ENCODE assay signal across 24 cellular contexts in genomic region chr1:222107975-222108374, GRCh38.
"Had no signal": no experiment of that assay in that cellular context is flagged by ENCODE, and none has a peak within 500 bp of the region (broad histone marks: within the 10 kb centered on the region; RNA-seq: fewer than 3 reads in every experiment).

No MANE protein-coding gene starts in this region.

- H3K4me3 ChIP-seq: left lung, lower lobe of right lung, pancreas, prostate gland, sigmoid colon, spleen, transverse colon, upper lobe of left lung had no signal

- H3K4me3 Mint-ChIP-seq: immature natural killer cell; naive thymus-derived CD8-positive, alpha-beta T cell; stimulated activated naive B cell treated with anti-CD40 and anti-IgM and Interleukin-4, amounts not matched to agents 10 μg/mL and 1 μg/mL and 100 μg/mL, for 72 hours; stimulated activated naive CD8-positive, alpha-beta T cell treated with anti-CD3 and anti-CD28 coated beads, Interleukin-15, Interleukin-2, amounts not matched to agents 100 ng/mL and 50 ng/mL, for 24 hours had no signal

- H3K9me3 Mint-ChIP-seq: immature natural killer cell; stimulated activated naive B cell treated with anti-CD40 and anti-IgM and Interleukin-4, amounts not matched to agents 10 μg/mL and 1 μg/mL and 100 μg/mL, for 72 hours; stimulated activated naive CD8-positive, alpha-beta T cell treated with anti-CD3 and anti-CD28 coated beads, Interleukin-15, Interleukin-2, amounts not matched to agents 100 ng/mL and 50 ng/mL, for 24 hours had no signal

- H3K27ac ChIP-seq: left lung, lower lobe of right lung, pancreas, prostate gland, sigmoid colon, spleen, transverse colon, upper lobe of left lung had no signal

- H3K27ac Mint-ChIP-seq: immature natural killer cell; stimulated activated naive B cell treated with anti-CD40 and anti-IgM and Interleukin-4, amounts not matched to agents 10 μg/mL and 1 μg/mL and 100 μg/mL, for 72 hours; stimulated activated naive CD8-positive, alpha-beta T cell treated with anti-CD3 and anti-CD28 coated beads, Interleukin-15, Interleukin-2, amounts not matched to agents 100 ng/mL and 50 ng/mL, for 24 hours had no signal

- DNase-seq: hypothalamus; immature natural killer cell; kidney; left colon; left lung; lower lobe of right lung; mammary epithelial cell; mesenchymal stem cell; naive thymus-derived CD8-positive, alpha-beta T cell; nucleus accumbens; pancreas; posterior cingulate gyrus; retina; right cardiac atrium; sigmoid colon; small intestine; spleen; stimulated activated CD4-positive, alpha-beta T cell treated with anti-CD3 and anti-CD28 coated beads, Interleukin-4, amount 100 ng/mL, for 24 hours; stimulated activated naive B cell treated with anti-CD40 and anti-IgM and Interleukin-4, amounts not matched to agents 10 μg/mL and 1 μg/mL and 100 μg/mL, for 72 hours; substantia nigra; transverse colon; upper lobe of left lung had no signal

- H3K4me1 ChIP-seq: left lung, lower lobe of right lung, pancreas, prostate gland, sigmoid colon, upper lobe of left lung had no signal

- H3K4me1 Mint-ChIP-seq: immature natural killer cell; naive thymus-derived CD8-positive, alpha-beta T cell had no signal

- H3K9me3 ChIP-seq: left lung, lower lobe of right lung, pancreas, prostate gland, sigmoid colon, spleen, transverse colon, upper lobe of left lung had no signal

- H3K36me3 ChIP-seq: left lung, lower lobe of right lung, pancreas, prostate gland, sigmoid colon, spleen, transverse colon, upper lobe of left lung had no signal

- H3K27me3 ChIP-seq: left lung, pancreas, sigmoid colon, transverse colon, upper lobe of left lung had no signal

- H3K36me3 Mint-ChIP-seq: immature natural killer cell; stimulated activated naive B cell treated with anti-CD40 and anti-IgM and Interleukin-4, amounts not matched to agents 10 μg/mL and 1 μg/mL and 100 μg/mL, for 72 hours had no signal

- ATAC-seq: left colon; left lung; lower lobe of right lung; naive thymus-derived CD8-positive, alpha-beta T cell; pancreas; stimulated activated naive B cell treated with anti-CD40 and anti-IgM and Interleukin-4, amounts not matched to agents 10 μg/mL and 1 μg/mL and 100 μg/mL, for 72 hours had no signal
